In genomic region chr1:197145451-197146029, GRCh38 we compare ENCODE assay signal across 8 cellular contexts.
DNase-seq lines count a peak whose midpoint lies in the region; ATAC-seq and TF ChIP-seq lines count a peak whose summit lies in the region.

No MANE protein-coding gene starts in this region.

- peaks cover 6% of the 10 kb centered on the region for H3K4me1 Mint-ChIP-seq in activated naive CD4-positive, alpha-beta T cell treated with anti-CD3 and anti-CD28 coated beads, Interleukin-2, amount 50 U/mL, for 24 hours

- peaks cover 0 to 9% (median 6%) of the 10 kb centered on the region in 4 donors for H3K4me1 ChIP-seq in tibial artery

- H3K9me3 ChIP-seq in iPS-18c (ENCODE audit: control insufficient read depth, insufficient read depth, low read length) (no peaks in the 10 kb centered on the region), tibial artery (no peaks in the 10 kb centered on the region)

- no peaks in the 10 kb centered on the region for H3K36me3 Mint-ChIP-seq in activated naive CD4-positive, alpha-beta T cell treated with anti-CD3 and anti-CD28 coated beads, Interleukin-2, amount 50 U/mL, for 24 hours

- no peaks in the 10 kb centered on the region for H3K27me3 Mint-ChIP-seq in activated naive CD4-positive, alpha-beta T cell treated with anti-CD3 and anti-CD28 coated beads, Interleukin-2, amount 50 U/mL, for 24 hours

- H3K27me3 ChIP-seq in tibial artery: no peaks in the 10 kb centered on the region

- H3K4me3 ChIP-seq in WI38 (ENCODE audit: low read depth, low read length) (peak overlapping the region; percentile 81), iPS-18c (ENCODE audit: insufficient read depth, low read depth, low read length) (peak overlapping the region; percentile 90), tibial artery (peak overlapping the region; percentile 53 to 62)

- H3K27ac Mint-ChIP-seq in activated naive CD4-positive, alpha-beta T cell treated with anti-CD3 and anti-CD28 coated beads, Interleukin-2, amount 50 U/mL, for 24 hours: no peak overlapping the region

- TF ChIP-seq CTCF in WI38 (IDR thresholded peaks at IDR 0.05; ENCODE audit: low read depth, low read length) (no peak), tibial artery (IDR thresholded peaks at IDR 0.05) (no peak)

- ATAC-seq in HG03432 (IDR thresholded peaks at IDR 0.05; ENCODE audit: unreplicated experiment): no peak

- H3K9me3 Mint-ChIP-seq in activated naive CD4-positive, alpha-beta T cell treated with anti-CD3 and anti-CD28 coated beads, Interleukin-2, amount 50 U/mL, for 24 hours: no peaks in the 10 kb centered on the region

- no peak for DNase-seq in activated naive CD4-positive, alpha-beta T cell (lab: John Stamatoyannopoulos, UW)
- no peak for DNase-seq in tibial artery
- no peak for DNase-seq in nucleus accumbens (lab: John Stamatoyannopoulos, UW)
- no peak for DNase-seq in LoVo (ENCODE audit: low spot score)

- peak overlapping the region; percentile 92 for H3K4me3 Mint-ChIP-seq in activated naive CD4-positive, alpha-beta T cell treated with anti-CD3 and anti-CD28 coated beads, Interleukin-2, amount 50 U/mL, for 24 hours

- H3K36me3 ChIP-seq in tibial artery: no peaks in the 10 kb centered on the region

- H3K27ac ChIP-seq in tibial artery: no peak overlapping the region

- intact Hi-C loops in tibial artery (cut with DNase I; ENCODE audit: low total_unique reads): no loop called here
